Comparison of ENCODE assay signal across 9 cellular contexts in genomic region chr5:178793156-178793555, GRCh38.
A peak's percentile ranks its signal among the peaks of the same experiment; 100 is the strongest.
DNase-seq lines count a peak whose midpoint lies in the region; ATAC-seq and TF ChIP-seq lines count a peak whose summit lies in the region.
"Had no signal": no experiment of that assay in that cellular context is flagged by ENCODE, and none has a peak within 500 bp of the region (broad histone marks: within the 10 kb centered on the region; RNA-seq: fewer than 3 reads in every experiment).

No MANE protein-coding gene starts in this region.

- no peak overlapping the region for H3K4me2 ChIP-seq in DOHH2 (ENCODE audit: low read length)

- H3K27ac ChIP-seq in DOHH2 (ENCODE audit: low read depth, low read length): no peak overlapping the region
- no peak overlapping the region for H3K27ac ChIP-seq in Peyer's patch

- DNase-seq in HFFc6 (no peak), neural crest cell (ENCODE audit: low read depth, low spot score) (peak; percentile 44), Peyer's patch (no peak)
- DNase-seq in activated naive CD8-positive, alpha-beta T cell treated with anti-CD3 and anti-CD28 coated beads for 36 hours: peak; percentile 18
- DNase-seq: activated B cell treated with CpG ODN at 0.5 μM for 24 hours, mesenchymal stem cell had no signal

- no peak for ATAC-seq in HG03175 (IDR thresholded peaks at IDR 0.05; ENCODE audit: unreplicated experiment)
- ATAC-seq in HG03342 (IDR thresholded peaks at IDR 0.05; ENCODE audit: unreplicated experiment): no peak

- no peaks in the 10 kb centered on the region for H3K9me2 ChIP-seq in DOHH2 (replicated peaks; ENCODE audit: control insufficient read depth, low read length)

- H3K36me3 ChIP-seq in DOHH2 (ENCODE audit: control insufficient read depth, low read length): no peaks in the 10 kb centered on the region
- H3K36me3 ChIP-seq in Peyer's patch: no peaks in the 10 kb centered on the region

- no peak for TF ChIP-seq POLR2A in Peyer's patch (IDR thresholded peaks at IDR 0.05)

- no peaks in the 10 kb centered on the region for H3K9me3 ChIP-seq in DOHH2 (ENCODE audit: control insufficient read depth, insufficient read depth, low read length)
- H3K9me3 ChIP-seq in Peyer's patch: no peaks in the 10 kb centered on the region

- peaks cover 34% of the 10 kb centered on the region for H3K9me3 Mint-ChIP-seq in HFFc6
- H3K9me3 Mint-ChIP-seq in activated naive CD8-positive, alpha-beta T cell treated with anti-CD3 and anti-CD28 coated beads for 36 hours: no peaks in the 10 kb centered on the region
- no peaks in the 10 kb centered on the region for H3K9me3 Mint-ChIP-seq in neural crest cell
- H3K9me3 Mint-ChIP-seq: activated B cell treated with CpG ODN at 0.5 μM for 24 hours had no signal

- H3K27ac Mint-ChIP-seq in HFFc6 (no peak overlapping the region), neural crest cell (ENCODE audit: unreplicated experiment) (no peak overlapping the region)
- no peak overlapping the region for H3K27ac Mint-ChIP-seq in activated naive CD8-positive, alpha-beta T cell treated with anti-CD3 and anti-CD28 coated beads for 36 hours
- H3K27ac Mint-ChIP-seq: activated B cell treated with CpG ODN at 0.5 μM for 24 hours had no signal

- H3K27me3 Mint-ChIP-seq in HFFc6 (ENCODE audit: insufficient read depth): peaks cover 9% of the 10 kb centered on the region
- peaks cover 5% of the 10 kb centered on the region for H3K27me3 Mint-ChIP-seq in activated naive CD8-positive, alpha-beta T cell treated with anti-CD3 and anti-CD28 coated beads for 36 hours
- H3K27me3 Mint-ChIP-seq in neural crest cell (ENCODE audit: low read depth): no peaks in the 10 kb centered on the region

- H3K4me1 Mint-ChIP-seq in HFFc6 (ENCODE audit: low read depth): peaks cover 2% of the 10 kb centered on the region; the same call in 1 of the 2 replicates
- H3K4me1 Mint-ChIP-seq in activated naive CD8-positive, alpha-beta T cell treated with anti-CD3 and anti-CD28 coated beads for 36 hours: no peaks in the 10 kb centered on the region
- peaks cover 4% of the 10 kb centered on the region for H3K4me1 Mint-ChIP-seq in neural crest cell
- H3K4me1 Mint-ChIP-seq: activated B cell treated with CpG ODN at 0.5 μM for 24 hours had no signal

- H3K4me3 ChIP-seq in DOHH2 (ENCODE audit: low read length): no peak overlapping the region
- H3K4me3 ChIP-seq in Peyer's patch: no peak overlapping the region

- H3K79me2 ChIP-seq in DOHH2 (ENCODE audit: control insufficient read depth, low read length): no peaks in the 10 kb centered on the region

- H3K4me1 ChIP-seq in DOHH2 (ENCODE audit: control insufficient read depth, low read length) (no peaks in the 10 kb centered on the region), Peyer's patch (no peaks in the 10 kb centered on the region)

- H3K36me3 Mint-ChIP-seq in HFFc6 (ENCODE audit: low read depth): no peaks in the 10 kb centered on the region; the same call in 1 of the 2 replicates
- no peaks in the 10 kb centered on the region for H3K36me3 Mint-ChIP-seq in activated naive CD8-positive, alpha-beta T cell treated with anti-CD3 and anti-CD28 coated beads for 36 hours
- H3K36me3 Mint-ChIP-seq in neural crest cell (ENCODE audit: low read depth): no peaks in the 10 kb centered on the region

- TF ChIP-seq CTCF in DOHH2 (IDR thresholded peaks at IDR 0.05; ENCODE audit: low read depth, low read length, poor library complexity, severe bottlenecking) (peak; percentile 59), HFFc6 (IDR thresholded peaks at IDR 0.05) (peak; percentile 39; the same call in 1 of the 2 replicates), neural crest cell (conservative IDR thresholded peaks at IDR 0.05) (peak; percentile 51), Peyer's patch (IDR thresholded peaks at IDR 0.05) (peak in 2 of 6 experiments; percentile 4 to 26)

- H3F3A ChIP-seq in DOHH2 (ENCODE audit: control insufficient read depth, insufficient read depth): no peaks in the 10 kb centered on the region

- H4K20me1 ChIP-seq in DOHH2 (ENCODE audit: control insufficient read depth, insufficient read depth, low read depth, low read length): no peaks in the 10 kb centered on the region

- H3K27me3 ChIP-seq in DOHH2 (ENCODE audit: control insufficient read depth, low read length): 0 out of 2 replicates have a peak, but pooled peaks cover 2% of the 10 kb centered on the region
- H3K27me3 ChIP-seq in Peyer's patch: no peaks in the 10 kb centered on the region

- H3K4me3 Mint-ChIP-seq in HFFc6 (no peak overlapping the region), neural crest cell (no peak overlapping the region)
- no peak overlapping the region for H3K4me3 Mint-ChIP-seq in activated naive CD8-positive, alpha-beta T cell treated with anti-CD3 and anti-CD28 coated beads for 36 hours
- H3K4me3 Mint-ChIP-seq: activated B cell treated with CpG ODN at 0.5 μM for 24 hours had no signal

Comparison
In these comparisons a context has a peak if more than half of its experiments do, and no peak if none do; other contexts are left out.
1. DNase-seq: peak in activated naive CD8-positive, alpha-beta T cell treated with anti-CD3 and anti-CD28 coated beads for 36 hours (single experiment) and neural crest cell (single experiment); none in HFFc6 (single experiment) and Peyer's patch (0 of 3).